ENCODE assay signal across 1 cellular context in genomic region chr15:52735231-52736089, GRCh38.
TF ChIP-seq lines count a peak whose summit lies in the region.

No MANE protein-coding gene starts in this region.

TF ChIP-seq in GM12878, 131 proteins besides CTCF, POLR2A, EP300 and RAD21 (continued from another document):
- TF ChIP-seq NR2F1 (conservative IDR thresholded peaks at IDR 0.05) (0 out of 2 replicates have a peak, but pooled peaks have one; percentile 11), RUNX3 (IDR thresholded peaks at IDR 0.05; ENCODE audit: low read length) (peak; percentile 79), IKZF1 (conservative IDR thresholded peaks at IDR 0.05) (0 out of 2 replicates have a peak, but pooled peaks have one; percentile 25)
